ENCODE assay signal across 1 cellular context in the genomic region with DNA sequence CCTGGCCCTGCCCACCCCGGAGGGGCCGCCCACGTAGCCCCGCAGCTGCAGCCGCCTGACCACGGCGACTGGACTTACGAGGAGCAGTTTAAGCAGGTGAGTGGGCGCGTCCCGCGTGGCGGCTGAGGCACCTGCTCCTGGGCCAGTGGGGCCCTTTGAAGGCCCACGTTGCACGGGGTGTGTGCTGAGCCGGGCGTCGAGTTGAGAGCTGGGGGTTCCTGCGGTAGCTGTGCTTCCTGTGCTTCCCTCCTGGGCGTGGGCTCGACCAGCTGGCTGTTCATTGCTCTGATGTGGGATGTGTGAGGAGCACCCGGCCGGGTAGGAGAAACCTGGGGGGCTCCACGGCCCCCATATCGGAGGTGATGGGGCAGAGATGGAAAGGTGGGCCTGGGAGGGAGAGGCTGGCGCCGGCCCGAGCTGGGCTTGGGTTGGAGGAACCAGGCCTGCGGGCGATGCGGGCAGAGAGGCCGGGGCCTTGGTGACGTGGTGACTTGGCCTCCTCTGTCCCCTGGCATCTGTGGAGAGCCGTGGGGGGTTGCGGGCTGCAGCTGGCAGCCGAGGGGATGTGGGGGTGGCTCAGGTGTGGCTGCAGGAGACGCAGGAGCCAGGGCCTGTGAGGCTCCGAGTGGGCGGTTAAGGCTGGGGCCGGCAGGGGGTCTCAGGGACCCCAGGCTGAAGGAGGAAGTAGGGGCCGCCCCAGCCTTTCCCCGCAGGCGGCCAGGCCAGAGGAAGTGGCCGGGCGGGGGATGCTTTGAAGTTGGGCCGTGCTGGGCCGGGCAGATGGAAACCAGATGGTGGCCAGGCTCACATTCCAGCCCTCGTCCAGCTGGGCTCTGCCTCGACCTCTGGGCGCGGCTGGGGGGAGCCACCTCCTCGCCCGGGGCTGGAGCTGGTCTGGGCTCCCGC.
A peak's percentile ranks its signal among the peaks of the same experiment; 100 is the strongest.
TF ChIP-seq lines count a peak whose summit lies in the region.

No MANE protein-coding gene starts in this region.

TF ChIP-seq in IMR-90, 13 proteins besides CTCF, POLR2A, EP300 and RAD21:
- TF ChIP-seq MXI1 (IDR thresholded peaks at IDR 0.05; ENCODE audit: borderline replicate concordance, low read depth, low read length), result peak; percentile 77; the same call in 1 of the 2 replicates
- TF ChIP-seq BHLHE40 (IDR thresholded peaks at IDR 0.05; ENCODE audit: low read depth, low read length), result peak; percentile 47; the same call in 1 of the 2 replicates
- peak; percentile 85; the same call in 1 of the 2 replicates for TF ChIP-seq MAZ (IDR thresholded peaks at IDR 0.05; ENCODE audit: borderline replicate concordance, low read depth, low read length)
- TF ChIP-seq RCOR1 (IDR thresholded peaks at IDR 0.05; ENCODE audit: insufficient replicate concordance, low read length), result peak; percentile 83
- no peak for TF ChIP-seq CEBPB (IDR thresholded peaks at IDR 0.05; ENCODE audit: low read depth, low read length)
- no peak for TF ChIP-seq FOS (IDR thresholded peaks at IDR 0.05; ENCODE audit: low read depth, low read length)
TF ChIP-seq in IMR-90: peak in this region for 4.
